In the genomic region with DNA sequence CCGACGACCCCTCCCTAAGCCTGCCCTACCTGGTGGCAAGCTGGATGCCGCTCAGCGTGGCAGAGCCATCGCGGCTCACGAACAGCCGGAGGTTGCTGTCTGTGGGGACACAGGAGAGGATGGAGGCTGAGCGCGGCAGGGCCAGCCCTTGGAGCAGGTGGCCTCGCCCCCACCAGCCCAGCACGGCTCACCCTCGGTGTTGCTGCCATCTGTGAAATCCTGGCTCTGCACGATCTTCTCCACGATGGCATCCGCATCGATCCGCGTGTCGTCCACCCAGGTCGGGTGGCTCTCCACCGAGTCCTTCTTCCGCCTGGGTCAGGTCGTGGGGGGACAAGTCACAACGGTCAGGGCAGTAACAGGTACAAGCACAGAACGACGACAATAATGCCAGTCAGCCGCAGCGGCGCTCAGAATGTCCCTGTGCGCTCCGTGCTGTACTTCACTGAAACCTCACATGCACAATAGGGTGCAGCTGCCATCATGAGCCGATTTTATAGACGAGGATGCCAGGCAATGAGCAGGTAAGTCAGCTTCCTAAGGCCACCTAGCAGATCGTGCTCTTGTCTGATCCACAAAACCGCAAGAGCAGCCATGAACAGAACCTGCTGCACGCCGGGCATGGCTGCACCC, we compare ENCODE assay signal across 16 cellular contexts. TPM values are rescaled to one million over a fixed set of nuclear protein-coding genes. Genes with fewer than 3 reads are reported as not detected.
A peak's percentile ranks its signal among the peaks of the same experiment; 100 is the strongest.
DNase-seq lines count a peak whose midpoint lies in the region; ATAC-seq and TF ChIP-seq lines count a peak whose summit lies in the region.
"Had no signal": no experiment of that assay in that cellular context is flagged by ENCODE, and none has a peak within 500 bp of the region (broad histone marks: within the 10 kb centered on the region; RNA-seq: fewer than 3 reads in every experiment).

No MANE protein-coding gene starts in this region.

- H3K27me3 ChIP-seq in right cardiac atrium (ENCODE audit: control insufficient read depth, insufficient read depth) (no peaks in the 10 kb centered on the region), dorsolateral prefrontal cortex (no peaks in the 10 kb centered on the region), vagina (no peaks in the 10 kb centered on the region)

- H3K9me3 ChIP-seq in right cardiac atrium (ENCODE audit: control insufficient read depth, low read length), result no peaks in the 10 kb centered on the region
- no peaks in the 10 kb centered on the region for H3K9me3 ChIP-seq in vagina

- CTCF ChIA-PET in Calu3 (lab: Charles Lee), result interaction anchor here (1.4 to 2.5 kb wide), 2 partner anchors 8 to 90 kb away, joined by 4 to 16 read pairs; no protein-coding TSS in a partner anchor

- peak; percentile 12 to 66 (median 46) for DNase-seq in right cardiac atrium
- DNase-seq in cardiac septum (ENCODE audit: low spot score), result no peak
- DNase-seq in dorsolateral prefrontal cortex, result peak in 1 of 10 donors; percentile 54
- DNase-seq in vagina (ENCODE audit: extremely low spot score in 2 of 2), result no peak
- DNase-seq in Calu3, result no peak
- DNase-seq in T-helper 1 cell, result no peak
- DNase-seq: activated effector memory CD4-positive, alpha-beta T cell treated with Interleukin-2 at 50 U/mL for 16 hours; cortex of kidney; foreskin melanocyte; NCI-H1417; NCI-H524; SHP77 treated with DMSO at 0.1 percent for 48 hours; stimulated activated CD4-positive, alpha-beta T cell treated with anti-CD3 and anti-CD28 coated beads, Interleukin-2, amount 100 ng/mL, for 48 hours; T-helper 17 cell had no signal

- H3K27ac Mint-ChIP-seq in Calu3 (ENCODE audit: unreplicated experiment), result no peak overlapping the region
- H3K27ac Mint-ChIP-seq: natural killer cell treated with Interleukin-12 subunit alpha and Interleukin-12 subunit beta and Interleukin-15 and Interleukin-18, amount 100 ng/mL, for 72 hours had no signal

- TF ChIP-seq CTCF in dorsolateral prefrontal cortex (IDR thresholded peaks at IDR 0.05 in 54 of 56, conservative IDR thresholded peaks at IDR 0.05 in 2 of 56; ENCODE audit: low read depth in 1 of 56, partially characterized antibody in 56 of 56) (no peak), vagina (IDR thresholded peaks at IDR 0.05) (no peak), Calu3 (IDR thresholded peaks at IDR 0.05; ENCODE audit: unreplicated experiment) (no peak)

- H3K4me1 Mint-ChIP-seq in Calu3 (ENCODE audit: low read depth, unreplicated experiment), result peaks cover 18% of the 10 kb centered on the region

- H3K36me3 ChIP-seq in vagina, result peaks cover 0 to 32% of the 10 kb centered on the region in 2 donors

- ATAC-seq in right cardiac atrium, result no peak

- no peak for TF ChIP-seq POLR2A in vagina (IDR thresholded peaks at IDR 0.05)

- intact Hi-C loops in right cardiac atrium (cut with DNase I), result loop anchor here (5.0 to 10.0 kb wide), 4 partner anchors 38 to 173 kb away; a partner anchor contains a TSS
- intact Hi-C loops in cardiac septum (cut with DNase I), result no loop called here
- intact Hi-C loops in dorsolateral prefrontal cortex (cut with DNase I), result loop anchor here in 1 of 2 donors (5.0 to 10.0 kb wide), 2 partner anchors 38 to 150 kb away; a partner anchor contains a TSS
- intact Hi-C loops in vagina (cut with DNase I), result loop anchor here (5.0 kb wide), 3 partner anchors 38 to 173 kb away; a partner anchor contains a TSS
- intact Hi-C loops in Calu3 (cut with micrococcal nuclease; ENCODE audit: unreplicated experiment), result no loop called here

- peaks cover 65% of the 10 kb centered on the region for H3K36me3 Mint-ChIP-seq in Calu3 (ENCODE audit: insufficient read depth, unreplicated experiment)
- H3K36me3 Mint-ChIP-seq: natural killer cell treated with Interleukin-12 subunit alpha and Interleukin-12 subunit beta and Interleukin-15 and Interleukin-18, amount 100 ng/mL, for 72 hours had no signal

- BruUV-seq in Calu3 (replicated peaks; lab: Mats Ljungman, UMichigan), result no TSS peak

- no peak overlapping the region for H3K27ac ChIP-seq in right cardiac atrium (ENCODE audit: low read length)
- peak overlapping the region in 58 of 59 donors; percentile 13 to 100 (median 84) for H3K27ac ChIP-seq in dorsolateral prefrontal cortex
- peak overlapping the region; percentile 77 for H3K27ac ChIP-seq in vagina

- 94% methylated on average over 38 of the region's 38 CpGs for WGBS in right cardiac atrium

- no peaks in the 10 kb centered on the region for H3K9me3 Mint-ChIP-seq in Calu3 (ENCODE audit: low read depth, unreplicated experiment)
- H3K9me3 Mint-ChIP-seq: natural killer cell treated with Interleukin-12 subunit alpha and Interleukin-12 subunit beta and Interleukin-15 and Interleukin-18, amount 100 ng/mL, for 72 hours had no signal

- H3K4me1 ChIP-seq in right cardiac atrium (ENCODE audit: control insufficient read depth, insufficient read depth, low read length), result no peaks in the 10 kb centered on the region
- peaks cover 47% of the 10 kb centered on the region for H3K4me1 ChIP-seq in vagina

- no peak overlapping the region for H3K4me3 ChIP-seq in right cardiac atrium (ENCODE audit: low read length)
- H3K4me3 ChIP-seq in dorsolateral prefrontal cortex, result peak overlapping the region in 5 of 59 donors; percentile 3 to 68 (median 24)
- H3K4me3 ChIP-seq in vagina, result no peak overlapping the region

- H3K27me3 Mint-ChIP-seq in Calu3 (ENCODE audit: unreplicated experiment), result no peaks in the 10 kb centered on the region
- H3K27me3 Mint-ChIP-seq: natural killer cell treated with Interleukin-12 subunit alpha and Interleukin-12 subunit beta and Interleukin-15 and Interleukin-18, amount 100 ng/mL, for 72 hours; T-helper 17 cell had no signal

- H3K4me3 Mint-ChIP-seq in Calu3 (ENCODE audit: low read depth, unreplicated experiment), result no peak overlapping the region
- H3K4me3 Mint-ChIP-seq: natural killer cell treated with Interleukin-12 subunit alpha and Interleukin-12 subunit beta and Interleukin-15 and Interleukin-18, amount 100 ng/mL, for 72 hours had no signal

RNA-seq across cellular contexts. Expression of a gene that starts 7.0 kb away (rescaled TPM):
- 10 to 100 TPM; 13.6 to 20.0 (median 16.0) TPM for total RNA-seq in right cardiac atrium
- 16.4 TPM for polyA plus RNA-seq in right cardiac atrium
- 14.9 TPM for total RNA-seq in cardiac septum
- 10 to 100 TPM; 23.7 to 41.9 (median 31.9) TPM for total RNA-seq in dorsolateral prefrontal cortex
- 17.7 TPM for total RNA-seq in vagina
- 31.5 and 39.9 TPM in 2 replicates for total RNA-seq in Calu3 (2022)

RNA-seq across cellular contexts. Expression of a gene that starts 14.1 kb away (rescaled TPM):
- total RNA-seq in right cardiac atrium (1 to 10 TPM in 1 of 4 donors, under 1 TPM in 1, not detected in 2; 0.29 to 1.3 TPM), cardiac septum (0.57 TPM), dorsolateral prefrontal cortex (10 to 100 TPM in 5 of 120 experiments, 1 to 10 TPM in 115; 1.2 to 13.2 (median 5.0) TPM), vagina (10.3 TPM), Calu3 (2022) (0.17 and 1.1 TPM in 2 replicates)
- polyA plus RNA-seq in right cardiac atrium, result 0.29 TPM
- total RNA-seq: skeletal muscle tissue had no signal

RNA-seq across cellular contexts. Expression of a gene that starts 27.9 kb away (rescaled TPM):
- total RNA-seq in right cardiac atrium (10 to 100 TPM; 26.3 to 36.7 (median 32.3) TPM), cardiac septum (48.1 TPM), dorsolateral prefrontal cortex (10 to 100 TPM; 13.2 to 58.0 (median 23.6) TPM), vagina (33.1 TPM), Calu3 (2022) (11.8 and 12.8 TPM in 2 replicates)
- polyA plus RNA-seq in right cardiac atrium, result 24.3 TPM

RNA-seq across cellular contexts. Expression of a gene that starts 36.1 kb away (rescaled TPM):
- 10 to 100 TPM; 23.1 to 35.1 (median 31.6) TPM for total RNA-seq in right cardiac atrium
- 12.7 TPM for polyA plus RNA-seq in right cardiac atrium
- total RNA-seq in cardiac septum, result 24.1 TPM
- 100 to 1,000 TPM in 117 of 120 experiments, 10 to 100 TPM in 3; 73.1 to 300 (median 141) TPM for total RNA-seq in dorsolateral prefrontal cortex
- total RNA-seq in vagina, result 30.9 TPM
- total RNA-seq in Calu3 (2022), result 80.7 and 84.6 TPM in 2 replicates

RNA-seq across cellular contexts. Expression of a gene that starts 45.3 kb away (rescaled TPM):
- total RNA-seq in right cardiac atrium (10 to 100 TPM; 60.1 to 73.7 (median 65.2) TPM), cardiac septum (49.4 TPM), dorsolateral prefrontal cortex (100 to 1,000 TPM in 113 of 120 experiments, 10 to 100 TPM in 7; 52.7 to 225 (median 137) TPM), vagina (108 TPM), Calu3 (2022) (9.1 and 12.1 TPM in 2 replicates)
- 55.9 TPM for polyA plus RNA-seq in right cardiac atrium

Comparison
In these comparisons a context has a peak if more than half of its experiments do, and no peak if none do; other contexts are left out.
1. DNase-seq: peak in right cardiac atrium (3 of 3); none in cardiac septum (single experiment), vagina (0 of 2), Calu3 (single experiment) and T-helper 1 cell (0 of 5).
2. intact Hi-C loops: an anchor here in right cardiac atrium (5.0 to 10.0 kb wide) and vagina (5.0 kb wide); none called in cardiac septum and Calu3.